13 cellular contexts compared by ENCODE assay signal in genomic region chr11:16512842-16513241, GRCh38.
DNase-seq lines count a peak whose midpoint lies in the region; ATAC-seq and TF ChIP-seq lines count a peak whose summit lies in the region.
"Had no signal": no experiment of that assay in that cellular context is flagged by ENCODE, and none has a peak within 500 bp of the region (broad histone marks: within the 10 kb centered on the region; RNA-seq: fewer than 3 reads in every experiment).

No MANE protein-coding gene starts in this region.

- TF ChIP-seq CTCF in ovary (IDR thresholded peaks at IDR 0.05), result no peak
- no peak for TF ChIP-seq CTCF in GM13976 (IDR thresholded peaks at IDR 0.05; ENCODE audit: borderline replicate concordance, control extremely low read depth, extremely low read depth, insufficient read depth, missing control alignments)

- H2BK120ac ChIP-seq in trophoblast cell (ENCODE audit: insufficient read depth, low read length, poor library complexity), result no peak overlapping the region

- H3K23ac ChIP-seq in trophoblast cell (ENCODE audit: low read length), result no peak overlapping the region

- H3K4ac ChIP-seq in trophoblast cell (ENCODE audit: low read depth, low read length), result no peak overlapping the region

- no peak overlapping the region for H3K14ac ChIP-seq in trophoblast cell (ENCODE audit: low read length)

- no peak for TF ChIP-seq EP300 in ovary (IDR thresholded peaks at IDR 0.05)

- no peak for TF ChIP-seq POLR2A in ovary (IDR thresholded peaks at IDR 0.05)

- no peak overlapping the region for H4K8ac ChIP-seq in trophoblast cell (ENCODE audit: low read depth, low read length)

- ATAC-seq in GM18858 (IDR thresholded peaks at IDR 0.05; ENCODE audit: unreplicated experiment), result peak; percentile 98
- ATAC-seq in GM21390 (IDR thresholded peaks at IDR 0.05; ENCODE audit: unreplicated experiment), result peak; percentile 97
- ATAC-seq in HG02970 (IDR thresholded peaks at IDR 0.05; ENCODE audit: low FRiP score, unreplicated experiment), result peak; percentile 96
- ATAC-seq in HG03571 (IDR thresholded peaks at IDR 0.05; ENCODE audit: unreplicated experiment), result peak; percentile 78
- ATAC-seq: Panc1 had no signal

- H3K4me3 ChIP-seq in ovary, result no peak overlapping the region
- H3K4me3 ChIP-seq in trophoblast cell (ENCODE audit: low read depth, low read length), result no peak overlapping the region
- H3K4me3 ChIP-seq: BLaER1 had no signal

- in situ Hi-C loops in GM13976 (cut with MboI; ENCODE audit: low sequenced_read_pairs, unreplicated experiment), result no loop called here

- H3K27me3 ChIP-seq in ovary (no peaks in the 10 kb centered on the region), trophoblast cell (ENCODE audit: insufficient read depth, low read length) (no peaks in the 10 kb centered on the region)
- H3K27me3 ChIP-seq: BLaER1 had no signal

- no peaks in the 10 kb centered on the region for H3K79me1 ChIP-seq in trophoblast cell (ENCODE audit: low read length)

- H3K9ac ChIP-seq in trophoblast cell (ENCODE audit: low read length), result no peak overlapping the region
- H3K9ac ChIP-seq: BLaER1, KMS-11 had no signal

- intact Hi-C loops in ovary (cut with DNase I), result no loop called here

- H2BK12ac ChIP-seq in trophoblast cell (ENCODE audit: low read length), result no peak overlapping the region

- no peak overlapping the region for H4K12ac ChIP-seq in trophoblast cell (ENCODE audit: low read depth, low read length)

- H2AK5ac ChIP-seq in trophoblast cell (ENCODE audit: low read length), result no peak overlapping the region

- H2BK5ac ChIP-seq in trophoblast cell (ENCODE audit: low read depth, low read length, poor library complexity), result no peak overlapping the region

- DNase-seq in ovary (no peak), retina (no peak), trophoblast cell (no peak), GM13976 (ENCODE audit: low spot score) (no peak)
- DNase-seq: anterior cingulate cortex, NCI-H2227 treated with DMSO at 0.1 percent for 48 hours had no signal

- H3K36me3 ChIP-seq in ovary (no peaks in the 10 kb centered on the region), trophoblast cell (ENCODE audit: control insufficient read depth in 1 of 2, insufficient read depth in 2 of 2, low read length in 2 of 2) (no peaks in the 10 kb centered on the region)
- H3K36me3 ChIP-seq: BLaER1 had no signal

- no peaks in the 10 kb centered on the region for H3K79me2 ChIP-seq in trophoblast cell (ENCODE audit: control insufficient read depth, insufficient read depth, low read length, poor library complexity)

- H3K27ac ChIP-seq in ovary (no peak overlapping the region), trophoblast cell (ENCODE audit: low read depth, low read length) (no peak overlapping the region)
- H3K27ac ChIP-seq: BLaER1, KMS-11 had no signal

- H3K9me3 ChIP-seq in ovary (no peaks in the 10 kb centered on the region), trophoblast cell (ENCODE audit: insufficient read depth, low read depth, low read length) (no peaks in the 10 kb centered on the region)
- H3K9me3 ChIP-seq: BLaER1 had no signal

- H2AFZ ChIP-seq in trophoblast cell (ENCODE audit: insufficient read depth, low read length, poor library complexity), result no peak overlapping the region

- no peak overlapping the region for H4K91ac ChIP-seq in trophoblast cell (ENCODE audit: low read depth, low read length)

- no peak overlapping the region for H3K18ac ChIP-seq in trophoblast cell (ENCODE audit: low read length)

- H3K4me2 ChIP-seq in trophoblast cell (ENCODE audit: low read length), result no peak overlapping the region
- H3K4me2 ChIP-seq: BLaER1, KMS-11 had no signal

- H3K4me1 ChIP-seq in ovary (ENCODE audit: insufficient read depth), result no peaks in the 10 kb centered on the region
- H3K4me1 ChIP-seq in trophoblast cell (ENCODE audit: control insufficient read depth in 1 of 2, insufficient read depth in 2 of 2, low read length in 2 of 2), result no peaks in the 10 kb centered on the region
- H3K4me1 ChIP-seq: BLaER1 had no signal
